In genomic region chr5:111993242-111993641, GRCh38 we compare ENCODE assay signal across 11 cellular contexts.
"Had no signal": no experiment of that assay in that cellular context is flagged by ENCODE, and none has a peak within 500 bp of the region (broad histone marks: within the 10 kb centered on the region; RNA-seq: fewer than 3 reads in every experiment).

No MANE protein-coding gene starts in this region.

- DNase-seq: activated CD4-positive, alpha-beta memory T cell treated with anti-CD3 and anti-CD28 coated beads, Interleukin-2, amount 10 ng/mL, durations not matched to agents 7 days and 5 days; activated CD4-positive, alpha-beta T cell treated with anti-CD3 and anti-CD28 coated beads for 4 hours; activated effector memory CD4-positive, alpha-beta T cell treated with Interleukin-2 at 50 U/mL for 16 hours; activated naive CD4-positive, alpha-beta T cell treated with anti-CD3 and anti-CD28 coated beads, Interleukin-2, amount 50 U/mL, for 16 hours; activated T-cell treated with anti-CD3 and anti-CD28 coated beads, Interleukin-2, amount 50 U/mL, for 4 hours; midbrain; pancreas; stimulated activated naive CD8-positive, alpha-beta T cell treated with anti-CD3 and anti-CD28 coated beads, Interleukin-15, Interleukin-2, amounts not matched to agents 100 U/mL and 50 U/mL, for 24 hours had no signal

- H3K27me3 ChIP-seq: pancreas had no signal

- H3K4me3 ChIP-seq: pancreas had no signal

- H3K27ac ChIP-seq: pancreas had no signal

- H3K4me1 ChIP-seq: pancreas had no signal

- H3K9me3 ChIP-seq: pancreas had no signal

- H3K36me3 ChIP-seq: pancreas had no signal

- ATAC-seq: activated T-cell treated with anti-CD3 and anti-CD28 coated beads, Interleukin-2, amount 50 U/mL, for 4 hours; left lobe of liver; pancreas; sciatic nerve; stimulated activated naive CD8-positive, alpha-beta T cell treated with anti-CD3 and anti-CD28 coated beads, Interleukin-15, Interleukin-2, amounts not matched to agents 100 U/mL and 50 U/mL, for 24 hours; WTC11 had no signal
